ENCODE assay signal across 11 cellular contexts in genomic region chr17:40915199-40915661, GRCh38. TPM values are rescaled to one million over a fixed set of nuclear protein-coding genes. Genes with fewer than 3 reads are reported as not detected.
DNase-seq lines count a peak whose midpoint lies in the region; ATAC-seq, FAIRE-seq and TF ChIP-seq lines count a peak whose summit lies in the region.
"Had no signal": no experiment of that assay in that cellular context is flagged by ENCODE, and none has a peak within 500 bp of the region (broad histone marks: within the 10 kb centered on the region; RNA-seq: fewer than 3 reads in every experiment).

No MANE protein-coding gene starts in this region.

- H3K4me1 ChIP-seq in BLaER1 treated with 17β-estradiol and CSF1 and Interleukin-3, amounts not matched to agents 10 nM and 100 nM, result peaks cover 0 to 68% (median 33%) of the 10 kb centered on the region in 10 experiments; a peak in 15 of 20 replicates
- peaks cover 25% of the 10 kb centered on the region for H3K4me1 ChIP-seq in HepG2 (ENCODE audit: insufficient read depth, low read length)

- peak overlapping the region in 6 of 11 experiments; percentile 3 to 51 (median 41); a peak in 8 of 22 replicates for H3K27ac ChIP-seq in BLaER1 treated with 17β-estradiol and CSF1 and Interleukin-3, amounts not matched to agents 10 nM and 100 nM
- H3K27ac ChIP-seq in HepG2 (ENCODE audit: extremely low read length, insufficient read depth, low read length), result peak overlapping the region; percentile 56
- H3K27ac ChIP-seq: spleen had no signal

- no peak overlapping the region for H3K4me3 Mint-ChIP-seq in WTC11

- H3K9me3 Mint-ChIP-seq in WTC11, result no peaks in the 10 kb centered on the region

- H3K27ac Mint-ChIP-seq in WTC11, result no peak overlapping the region

- no peaks in the 10 kb centered on the region for H3K36me3 ChIP-seq in BLaER1 treated with 17β-estradiol and CSF1 and Interleukin-3, amounts not matched to agents 10 nM and 100 nM
- H3K36me3 ChIP-seq in HepG2 (replicated peaks in 1 of 2; ENCODE audit: control insufficient read depth in 1 of 2, insufficient read depth in 2 of 2, low read length in 2 of 2), result no peaks in the 10 kb centered on the region
- H3K36me3 ChIP-seq: spleen had no signal

- H3K36me3 Mint-ChIP-seq in WTC11, result no peaks in the 10 kb centered on the region

- no peak for TF ChIP-seq RAD21 in HepG2 (CRISPR knock-in tag; IDR thresholded peaks at IDR 0.05)

- H3K4me1 Mint-ChIP-seq in WTC11, result no peaks in the 10 kb centered on the region

- no peaks in the 10 kb centered on the region for H3K9me3 ChIP-seq in BLaER1 treated with 17β-estradiol and CSF1 and Interleukin-3, amounts not matched to agents 10 nM and 100 nM (replicated peaks in 1 of 11)
- no peaks in the 10 kb centered on the region for H3K9me3 ChIP-seq in HepG2 (ENCODE audit: low read length)
- H3K9me3 ChIP-seq: spleen had no signal

- peak overlapping the region in 6 of 11 experiments; percentile 17 to 70 (median 54); a peak in 10 of 22 replicates for H3K4me2 ChIP-seq in BLaER1 treated with 17β-estradiol and CSF1 and Interleukin-3, amounts not matched to agents 10 nM and 100 nM
- no peak overlapping the region for H3K4me2 ChIP-seq in HepG2 (ENCODE audit: low read depth, low read length)

- peak; percentile 28 for FAIRE-seq in HepG2 (lab: Jason Lieb, UNC)

- no peak overlapping the region for H3K9ac ChIP-seq in BLaER1 treated with 17β-estradiol and CSF1 and Interleukin-3, amounts not matched to agents 10 nM and 100 nM
- H3K9ac ChIP-seq in HepG2 (ENCODE audit: insufficient read depth, low read depth, low read length), result no peak overlapping the region

- no peak for TF ChIP-seq POLR2A in HepG2 (IDR thresholded peaks at IDR 0.05; ENCODE audit: insufficient read depth in 1 of 2, low read depth in 2 of 2, low read length in 2 of 2)

- no peaks in the 10 kb centered on the region for H3K27me3 Mint-ChIP-seq in WTC11 (ENCODE audit: low read depth)

- intact Hi-C loops in HepG2 (cut with micrococcal nuclease; ENCODE audit: unreplicated experiment), result loop anchor here (1.0 kb wide), 1 partner anchor 41 kb away; no protein-coding TSS in a partner anchor

- no peak for TF ChIP-seq CTCF in WTC11 (IDR thresholded peaks at IDR 0.05)
- TF ChIP-seq CTCF in HepG2 (CRISPR knock-in tag; IDR thresholded peaks at IDR 0.05), result no peak

- POLR2A ChIA-PET in WTC11 (lab: Charles Lee) (no interaction called here), HepG2 (lab: Yijun Ruan, JAX) (interaction anchor here (0.6 to 2.5 kb wide), 4 partner anchors 13 to 144 kb away, joined by 3 to 18 read pairs (median 8); no protein-coding TSS in a partner anchor)

- H3K79me2 ChIP-seq in HepG2 (ENCODE audit: insufficient read depth, low read length), result no peaks in the 10 kb centered on the region

- no TSS peak for BruUV-seq in HepG2 (replicated peaks; lab: Mats Ljungman, UMichigan)

- H3K27me3 ChIP-seq in BLaER1 treated with 17β-estradiol and CSF1 and Interleukin-3, amounts not matched to agents 10 nM and 100 nM, result no peaks in the 10 kb centered on the region
- no peaks in the 10 kb centered on the region for H3K27me3 ChIP-seq in HepG2 (ENCODE audit: control insufficient read depth in 1 of 2, insufficient read depth in 2 of 2, low read length in 2 of 2)
- H3K27me3 ChIP-seq: spleen had no signal

- no peak overlapping the region for H2AFZ ChIP-seq in HepG2 (ENCODE audit: low read length)

- in situ Hi-C loops in HepG2 (cut with HindIII; ENCODE audit: extremely low pct_ligation_motif_present, low pct_unique_long_range_greater_than_20kb), result no loop called here

- CTCF ChIA-PET in WTC11 (lab: Charles Lee), result interaction anchor here (1.3 kb wide), 1 partner anchor 52 kb away, joined by 5 read pairs; no protein-coding TSS in a partner anchor
- CTCF ChIA-PET in HepG2 (lab: Yijun Ruan, JAX; ENCODE audit: low intra/inter-chr PET ratio, low total read pairs), result no interaction called here

- H3K4me3 ChIP-seq in BLaER1 treated with 17β-estradiol and CSF1 and Interleukin-3, amounts not matched to agents 10 nM and 100 nM, result no peak overlapping the region
- no peak overlapping the region for H3K4me3 ChIP-seq in HepG2 (replicated peaks in 1 of 3; ENCODE audit: insufficient read depth in 1 of 3, low read depth in 2 of 3, low read length in 3 of 3)
- H3K4me3 ChIP-seq: spleen had no signal

- ATAC-seq in HG02798 (IDR thresholded peaks at IDR 0.05; ENCODE audit: poor library complexity, unreplicated experiment), result peak; percentile 48
- ATAC-seq in WTC11, result no peak
- ATAC-seq in HepG2, result peak; percentile 81
- ATAC-seq in GM18502 (IDR thresholded peaks at IDR 0.05; ENCODE audit: poor library complexity, unreplicated experiment), result no peak

- DNase-seq in WTC11 (ENCODE audit: low spot score) (no peak), HepG2 (ENCODE audit: low spot score) (peak; percentile 96), SKM-1 (lab: John Stamatoyannopoulos, UW; ENCODE audit: unreplicated experiment) (no peak), cerebellar nuclear complex (lab: John Stamatoyannopoulos, UW) (no peak)
- no peak for DNase-seq in activated effector memory CD4-positive, alpha-beta T cell treated with anti-CD3 and anti-CD28 coated beads, Interleukin-2, amount 50 U/mL, for 16 hours
- DNase-seq: activated T-cell treated with anti-CD3 and anti-CD28 coated beads, Interleukin-2, amount 50 U/mL, for 1 hour; NK-92 treated with Interleukin-12 subunit alpha and Interleukin-12 subunit beta, amount 100 ng/mL, for 24 hours; spleen had no signal

- 34% methylated on average over 3 of the region's 3 CpGs for WGBS in HepG2 (ENCODE audit: low lambda C conversion rate)

- TF ChIP-seq EP300 in HepG2 (IDR thresholded peaks at IDR 0.05; ENCODE audit: low read depth in 2 of 2, low read length in 2 of 2), result peak; percentile 12 to 79; a peak in 1 of 4 replicates
- TF ChIP-seq EP300 in HepG2 (CRISPR knock-in tag; IDR thresholded peaks at IDR 0.05; ENCODE audit: borderline replicate concordance), result peak; percentile 78

- H4K20me1 ChIP-seq in BLaER1 treated with 17β-estradiol and CSF1 and Interleukin-3, amounts not matched to agents 10 nM and 100 nM, result no peaks in the 10 kb centered on the region
- no peaks in the 10 kb centered on the region for H4K20me1 ChIP-seq in HepG2 (ENCODE audit: insufficient read depth, low read length)

RNA-seq across cellular contexts. Expression of gene KRT23, which starts 22.2 kb away (rescaled TPM):
- total RNA-seq in WTC11 (2021) (not detected in 3 replicates), HepG2 (2016; rRNA removed; fragmentation: Illumina TruSeq; extraction: Trizol) (24.7 and 32.9 TPM in 2 replicates)
- total RNA-seq in HepG2 (2016; cell fraction: cytosol; rRNA removed; fragmentation: Illumina TruSeq; extraction: Trizol; ENCODE audit: low read depth), result 14.1 and 15.3 TPM in 2 replicates
- 23.3 and 28.9 TPM in 2 replicates for total RNA-seq in HepG2 (2016; cell fraction: insoluble cytoplasmic fraction; rRNA removed; fragmentation: Illumina TruSeq; extraction: Trizol)
- total RNA-seq in HepG2 (2016; cell fraction: membrane; rRNA removed; fragmentation: Illumina TruSeq; extraction: Trizol), result 18.4 and 19.9 TPM in 2 replicates
- 14.3 and 15.5 TPM in 2 replicates for total RNA-seq in HepG2 (2016; cell fraction: nucleus; rRNA removed; fragmentation: Illumina TruSeq; extraction: Trizol)
- polyA plus RNA-seq in HepG2 (2011; rRNA removed), result 48.4 and 51.1 TPM in 2 replicates
- polyA plus RNA-seq in HepG2 (2011; cell fraction: cytosol; rRNA removed), result 50.5 and 56.8 TPM in 2 replicates
- polyA plus RNA-seq in HepG2 (2011; cell fraction: nucleus; rRNA removed), result 21.1 and 23.4 TPM in 2 replicates
- polyA plus RNA-seq in HepG2 (2012), result 8.4 and 9.9 TPM in 2 replicates
- polyA plus RNA-seq in HepG2 (2016; cell fraction: cytosol; fragmentation: Illumina TruSeq; extraction: Trizol; ENCODE audit: low read depth), result 11.1 and 15.1 TPM in 2 replicates
- polyA plus RNA-seq in HepG2 (2016; cell fraction: insoluble cytoplasmic fraction; fragmentation: Illumina TruSeq; extraction: Trizol; ENCODE audit: low read depth), result 32.4 and 32.9 TPM in 2 replicates
- polyA plus RNA-seq in HepG2 (2016; cell fraction: membrane; fragmentation: Illumina TruSeq; extraction: Trizol; ENCODE audit: low read depth), result 15.7 and 15.9 TPM in 2 replicates
- polyA plus RNA-seq in HepG2 (2016; cell fraction: nucleus; fragmentation: Illumina TruSeq; extraction: Trizol; ENCODE audit: insufficient read depth, low read depth), result 15.6 and 16.4 TPM in 2 replicates
- polyA minus RNA-seq in HepG2 (2011; rRNA and poly(A)+ RNA removed; ENCODE audit: low replicate concordance), result 31.9 TPM in 1 of 2 replicates, not detected in the other
- polyA minus RNA-seq in HepG2 (2011; cell fraction: cytosol; rRNA and poly(A)+ RNA removed), result 30.6 and 34.0 TPM in 2 replicates
- 45.1 and 60.5 TPM in 2 replicates for polyA minus RNA-seq in HepG2 (2011; cell fraction: nucleus; rRNA and poly(A)+ RNA removed)

RNA-seq across cellular contexts. Expression of gene KRT20, which starts 30.2 kb away (rescaled TPM):
- total RNA-seq in WTC11 (2021), result 0.21 to 0.42 TPM (median 0.30 TPM) in 3 replicates
- 0.13 and 0.14 TPM in 2 replicates for total RNA-seq in HepG2 (2016; rRNA removed; fragmentation: Illumina TruSeq; extraction: Trizol)
- total RNA-seq in HepG2 (2016; cell fraction: cytosol; rRNA removed; fragmentation: Illumina TruSeq; extraction: Trizol; ENCODE audit: low read depth), result not detected in 2 replicates
- 0.31 and 0.32 TPM in 2 replicates for total RNA-seq in HepG2 (2016; cell fraction: insoluble cytoplasmic fraction; rRNA removed; fragmentation: Illumina TruSeq; extraction: Trizol)
- total RNA-seq in HepG2 (2016; cell fraction: membrane; rRNA removed; fragmentation: Illumina TruSeq; extraction: Trizol), result 0.12 TPM in 1 of 2 replicates, not detected in the other
- not detected in 2 replicates for total RNA-seq in HepG2 (2016; cell fraction: nucleus; rRNA removed; fragmentation: Illumina TruSeq; extraction: Trizol)
- polyA plus RNA-seq in HepG2 (2011; rRNA removed), result 0.20 and 1.0 TPM in 2 replicates
- polyA plus RNA-seq in HepG2 (2011; cell fraction: cytosol; rRNA removed), result 0.17 and 0.65 TPM in 2 replicates
- polyA plus RNA-seq in HepG2 (2011; cell fraction: nucleus; rRNA removed), result 0.26 and 0.40 TPM in 2 replicates
- polyA plus RNA-seq in HepG2 (2012), result 0.47 and 0.69 TPM in 2 replicates
- polyA plus RNA-seq in HepG2 (2016; cell fraction: cytosol; fragmentation: Illumina TruSeq; extraction: Trizol; ENCODE audit: low read depth), result 0.06 and 0.15 TPM in 2 replicates
- polyA plus RNA-seq in HepG2 (2016; cell fraction: insoluble cytoplasmic fraction; fragmentation: Illumina TruSeq; extraction: Trizol; ENCODE audit: low read depth), result 0.31 and 0.36 TPM in 2 replicates
- polyA plus RNA-seq in HepG2 (2016; cell fraction: membrane; fragmentation: Illumina TruSeq; extraction: Trizol; ENCODE audit: low read depth), result 0.12 TPM in 1 of 2 replicates, not detected in the other
- 0.27 TPM in 1 of 2 replicates, not detected in the other for polyA plus RNA-seq in HepG2 (2016; cell fraction: nucleus; fragmentation: Illumina TruSeq; extraction: Trizol; ENCODE audit: insufficient read depth, low read depth)
- polyA minus RNA-seq in HepG2 (2011; rRNA and poly(A)+ RNA removed; ENCODE audit: low replicate concordance), result 0.19 TPM in 1 of 2 replicates, not detected in the other
- 0.89 TPM in 1 of 2 replicates, not detected in the other for polyA minus RNA-seq in HepG2 (2011; cell fraction: cytosol; rRNA and poly(A)+ RNA removed)
- polyA minus RNA-seq in HepG2 (2011; cell fraction: nucleus; rRNA and poly(A)+ RNA removed), result 0.26 and 0.87 TPM in 2 replicates
- total RNA-seq: spleen had no signal

RNA-seq across cellular contexts. Expression of gene KRT12, which starts 48.2 kb away (rescaled TPM):
- not detected in 3 replicates for total RNA-seq in WTC11 (2021)
- 0.07 TPM in 1 of 2 replicates, not detected in the other for total RNA-seq in HepG2 (2016; rRNA removed; fragmentation: Illumina TruSeq; extraction: Trizol)
- total RNA-seq in HepG2 (2016; cell fraction: cytosol; rRNA removed; fragmentation: Illumina TruSeq; extraction: Trizol; ENCODE audit: low read depth), result not detected in 2 replicates
- total RNA-seq in HepG2 (2016; cell fraction: insoluble cytoplasmic fraction; rRNA removed; fragmentation: Illumina TruSeq; extraction: Trizol), result not detected in 2 replicates
- not detected in 2 replicates for total RNA-seq in HepG2 (2016; cell fraction: membrane; rRNA removed; fragmentation: Illumina TruSeq; extraction: Trizol)
- total RNA-seq in HepG2 (2016; cell fraction: nucleus; rRNA removed; fragmentation: Illumina TruSeq; extraction: Trizol), result not detected in 2 replicates
- 0.09 and 0.31 TPM in 2 replicates for polyA plus RNA-seq in HepG2 (2011; rRNA removed)
- polyA plus RNA-seq in HepG2 (2011; cell fraction: cytosol; rRNA removed), result 0.27 and 0.54 TPM in 2 replicates
- not detected in 2 replicates for polyA plus RNA-seq in HepG2 (2011; cell fraction: nucleus; rRNA removed)
- 0.07 and 0.20 TPM in 2 replicates for polyA plus RNA-seq in HepG2 (2012)
- not detected in 2 replicates for polyA plus RNA-seq in HepG2 (2016; cell fraction: cytosol; fragmentation: Illumina TruSeq; extraction: Trizol; ENCODE audit: low read depth)
- 0.23 TPM in 1 of 2 replicates, not detected in the other for polyA plus RNA-seq in HepG2 (2016; cell fraction: insoluble cytoplasmic fraction; fragmentation: Illumina TruSeq; extraction: Trizol; ENCODE audit: low read depth)
- not detected in 2 replicates for polyA plus RNA-seq in HepG2 (2016; cell fraction: membrane; fragmentation: Illumina TruSeq; extraction: Trizol; ENCODE audit: low read depth)
- polyA plus RNA-seq in HepG2 (2016; cell fraction: nucleus; fragmentation: Illumina TruSeq; extraction: Trizol; ENCODE audit: insufficient read depth, low read depth), result not detected in 2 replicates
- not detected in 2 replicates for polyA minus RNA-seq in HepG2 (2011; rRNA and poly(A)+ RNA removed; ENCODE audit: low replicate concordance)
- polyA minus RNA-seq in HepG2 (2011; cell fraction: cytosol; rRNA and poly(A)+ RNA removed), result not detected in 2 replicates
- not detected in 2 replicates for polyA minus RNA-seq in HepG2 (2011; cell fraction: nucleus; rRNA and poly(A)+ RNA removed)
- total RNA-seq: spleen had no signal
- polyA plus RNA-seq: spleen had no signal

RNA-seq across cellular contexts. Expression of gene KRT39, which starts 51.5 kb away (rescaled TPM):
- total RNA-seq in WTC11 (2021) (not detected in 3 replicates), HepG2 (2016; rRNA removed; fragmentation: Illumina TruSeq; extraction: Trizol) (0.07 TPM in 1 of 2 replicates, not detected in the other)
- not detected in 2 replicates for total RNA-seq in HepG2 (2016; cell fraction: cytosol; rRNA removed; fragmentation: Illumina TruSeq; extraction: Trizol; ENCODE audit: low read depth)
- total RNA-seq in HepG2 (2016; cell fraction: insoluble cytoplasmic fraction; rRNA removed; fragmentation: Illumina TruSeq; extraction: Trizol), result not detected in 2 replicates
- total RNA-seq in HepG2 (2016; cell fraction: membrane; rRNA removed; fragmentation: Illumina TruSeq; extraction: Trizol), result not detected in 2 replicates
- total RNA-seq in HepG2 (2016; cell fraction: nucleus; rRNA removed; fragmentation: Illumina TruSeq; extraction: Trizol), result 0.22 TPM in 1 of 2 replicates, not detected in the other
- 1.2 and 1.6 TPM in 2 replicates for polyA plus RNA-seq in HepG2 (2011; rRNA removed)
- polyA plus RNA-seq in HepG2 (2011; cell fraction: cytosol; rRNA removed), result 0.78 and 0.97 TPM in 2 replicates
- 1.9 and 3.2 TPM in 2 replicates for polyA plus RNA-seq in HepG2 (2011; cell fraction: nucleus; rRNA removed)
- 0.28 and 1.8 TPM in 2 replicates for polyA plus RNA-seq in HepG2 (2012)
- not detected in 2 replicates for polyA plus RNA-seq in HepG2 (2016; cell fraction: cytosol; fragmentation: Illumina TruSeq; extraction: Trizol; ENCODE audit: low read depth)
- not detected in 2 replicates for polyA plus RNA-seq in HepG2 (2016; cell fraction: insoluble cytoplasmic fraction; fragmentation: Illumina TruSeq; extraction: Trizol; ENCODE audit: low read depth)
- polyA plus RNA-seq in HepG2 (2016; cell fraction: membrane; fragmentation: Illumina TruSeq; extraction: Trizol; ENCODE audit: low read depth), result not detected in 2 replicates
- not detected in 2 replicates for polyA plus RNA-seq in HepG2 (2016; cell fraction: nucleus; fragmentation: Illumina TruSeq; extraction: Trizol; ENCODE audit: insufficient read depth, low read depth)
- polyA minus RNA-seq in HepG2 (2011; rRNA and poly(A)+ RNA removed; ENCODE audit: low replicate concordance), result 0.46 TPM in 1 of 2 replicates, not detected in the other
- 0.59 and 0.62 TPM in 2 replicates for polyA minus RNA-seq in HepG2 (2011; cell fraction: cytosol; rRNA and poly(A)+ RNA removed)
- 0.52 and 1.4 TPM in 2 replicates for polyA minus RNA-seq in HepG2 (2011; cell fraction: nucleus; rRNA and poly(A)+ RNA removed)
- total RNA-seq: spleen had no signal
- polyA plus RNA-seq: spleen had no signal

Comparison
In these comparisons a context has a peak if more than half of its experiments do, and no peak if none do; other contexts are left out.
1. ATAC-seq: peak in HG02798 (single experiment) and HepG2 (single experiment); none in WTC11 (single experiment) and GM18502 (single experiment).
2. RNA of gene KRT23, which starts 22.2 kb away (total RNA-seq): 14.1 to 32.9 TPM in HepG2; not detected in WTC11; every median in the first group is over 10 times any median in the second.